ENCODE assay signal across 8 cellular contexts in genomic region chr12:4270016-4270669, GRCh38. TPM values are rescaled to one million over a fixed set of nuclear protein-coding genes. Genes with fewer than 3 reads are reported as not detected.
A peak's percentile ranks its signal among the peaks of the same experiment; 100 is the strongest.
DNase-seq lines count a peak whose midpoint lies in the region; ATAC-seq and TF ChIP-seq lines count a peak whose summit lies in the region.

No MANE protein-coding gene starts in this region.

- no peak for TF ChIP-seq CTCF in epithelial cell of proximal tubule (conservative IDR thresholded peaks at IDR 0.05; ENCODE audit: low read depth, low read length)

- H3K4me3 ChIP-seq in epithelial cell of proximal tubule (ENCODE audit: low read depth, low read length) = peak overlapping the region; percentile 52
- H3K4me3 ChIP-seq in rectal smooth muscle tissue (ENCODE audit: low read length) = peak overlapping the region; percentile 55

- H3K27ac ChIP-seq in rectal smooth muscle tissue (ENCODE audit: low read depth, low read length) = peak overlapping the region; percentile 89

- H3K27ac Mint-ChIP-seq in activated CD4-positive, alpha-beta T cell treated with anti-CD3 and anti-CD28 coated beads, Interleukin-2, amount 10 ng/mL, durations not matched to agents 7 days and 5 days = peak overlapping the region; percentile 99

- peak overlapping the region; percentile 0 for H3K9ac ChIP-seq in rectal smooth muscle tissue (ENCODE audit: low read length)

- CTCF ChIA-PET in activated CD4-positive, alpha-beta T cell treated with anti-CD3 and anti-CD28 coated beads, Interleukin-2, amount 10 ng/mL, durations not matched to agents 7 days and 5 days (lab: Charles Lee) = interaction anchor here (0.7 to 1.3 kb wide), 4 partner anchors 158 to 386 kb away, joined by 3 to 4 read pairs (median 3); no protein-coding TSS in a partner anchor

- no peaks in the 10 kb centered on the region for H3K36me3 ChIP-seq in rectal smooth muscle tissue (ENCODE audit: control insufficient read depth, insufficient read depth, low read length)

- no peaks in the 10 kb centered on the region for H3K9me3 Mint-ChIP-seq in activated CD4-positive, alpha-beta T cell treated with anti-CD3 and anti-CD28 coated beads, Interleukin-2, amount 10 ng/mL, durations not matched to agents 7 days and 5 days

- no peak for ATAC-seq in HG03039 (IDR thresholded peaks at IDR 0.05; ENCODE audit: unreplicated experiment)
- ATAC-seq in GM19463 (IDR thresholded peaks at IDR 0.05; ENCODE audit: unreplicated experiment) = no peak
- no peak for ATAC-seq in HG02623 (IDR thresholded peaks at IDR 0.05; ENCODE audit: unreplicated experiment)

- peaks cover 16% of the 10 kb centered on the region for H3K27me3 Mint-ChIP-seq in activated CD4-positive, alpha-beta T cell treated with anti-CD3 and anti-CD28 coated beads, Interleukin-2, amount 10 ng/mL, durations not matched to agents 7 days and 5 days

- peaks cover 4% of the 10 kb centered on the region for H3K36me3 Mint-ChIP-seq in activated CD4-positive, alpha-beta T cell treated with anti-CD3 and anti-CD28 coated beads, Interleukin-2, amount 10 ng/mL, durations not matched to agents 7 days and 5 days (ENCODE audit: low read depth)

- peaks cover 16% of the 10 kb centered on the region for H3K4me1 Mint-ChIP-seq in activated CD4-positive, alpha-beta T cell treated with anti-CD3 and anti-CD28 coated beads, Interleukin-2, amount 10 ng/mL, durations not matched to agents 7 days and 5 days

- H3K4me3 Mint-ChIP-seq in activated CD4-positive, alpha-beta T cell treated with anti-CD3 and anti-CD28 coated beads, Interleukin-2, amount 10 ng/mL, durations not matched to agents 7 days and 5 days = peak overlapping the region; percentile 95

- H3K4me1 ChIP-seq in rectal smooth muscle tissue (ENCODE audit: control insufficient read depth, insufficient read depth, low read length) = peaks cover 8% of the 10 kb centered on the region

- DNase-seq in DMS53 treated with DMSO at 0.1 percent for 48 hours (lab: John Stamatoyannopoulos, UW; ENCODE audit: unreplicated experiment) (peak; percentile 99), epithelial cell of proximal tubule (ENCODE audit: low read depth) (no peak)
- peak; percentile 42 for DNase-seq in activated CD4-positive, alpha-beta T cell treated with anti-CD3 and anti-CD28 coated beads, Interleukin-2, amount 10 ng/mL, durations not matched to agents 7 days and 5 days
- no peak for DNase-seq in effector CD4-positive, alpha-beta T cell

- POLR2A ChIA-PET in activated CD4-positive, alpha-beta T cell treated with anti-CD3 and anti-CD28 coated beads, Interleukin-2, amount 10 ng/mL, durations not matched to agents 7 days and 5 days (lab: Charles Lee) = interaction anchor here (1.0 to 1.5 kb wide), 2 partner anchors 105 to 124 kb away, joined by 3 to 4 read pairs; no protein-coding TSS in a partner anchor

- no peaks in the 10 kb centered on the region for H3K27me3 ChIP-seq in rectal smooth muscle tissue (ENCODE audit: control insufficient read depth, insufficient read depth, low read length)

RNA-seq across cellular contexts. Expression of gene CCND2, which starts 3.4 kb away (rescaled TPM):
- 100 to 1,000 TPM; 290 to 332 TPM for total RNA-seq in activated CD4-positive, alpha-beta T cell treated with anti-CD3 and anti-CD28 coated beads, Interleukin-2, amount 10 ng/mL, durations not matched to agents 7 days and 5 days
- 6.4 and 14.8 TPM in 2 replicates for total RNA-seq in epithelial cell of proximal tubule

RNA-seq across cellular contexts. Expression of gene TIGAR, which starts 50.9 kb away (rescaled TPM):
- 10 to 100 TPM; 11.0 to 14.4 TPM for total RNA-seq in activated CD4-positive, alpha-beta T cell treated with anti-CD3 and anti-CD28 coated beads, Interleukin-2, amount 10 ng/mL, durations not matched to agents 7 days and 5 days
- total RNA-seq in epithelial cell of proximal tubule = 7.4 and 12.1 TPM in 2 replicates

Comparison
In these comparisons a context has a peak if more than half of its experiments do, and no peak if none do; other contexts are left out.
1. DNase-seq: peak in DMS53 treated with DMSO at 0.1 percent for 48 hours (single experiment) and activated CD4-positive, alpha-beta T cell treated with anti-CD3 and anti-CD28 coated beads, Interleukin-2, amount 10 ng/mL, durations not matched to agents 7 days and 5 days (single experiment); none in epithelial cell of proximal tubule (single experiment) and effector CD4-positive, alpha-beta T cell (single experiment).
2. RNA of gene CCND2, which starts 3.4 kb away (total RNA-seq): 290 to 332 TPM in activated CD4-positive, alpha-beta T cell treated with anti-CD3 and anti-CD28 coated beads, Interleukin-2, amount 10 ng/mL, durations not matched to agents 7 days and 5 days; 6.4 to 14.8 TPM in epithelial cell of proximal tubule; every median in the first group is over 10 times any median in the second.